8 cellular contexts compared by ENCODE assay signal in the genomic region with DNA sequence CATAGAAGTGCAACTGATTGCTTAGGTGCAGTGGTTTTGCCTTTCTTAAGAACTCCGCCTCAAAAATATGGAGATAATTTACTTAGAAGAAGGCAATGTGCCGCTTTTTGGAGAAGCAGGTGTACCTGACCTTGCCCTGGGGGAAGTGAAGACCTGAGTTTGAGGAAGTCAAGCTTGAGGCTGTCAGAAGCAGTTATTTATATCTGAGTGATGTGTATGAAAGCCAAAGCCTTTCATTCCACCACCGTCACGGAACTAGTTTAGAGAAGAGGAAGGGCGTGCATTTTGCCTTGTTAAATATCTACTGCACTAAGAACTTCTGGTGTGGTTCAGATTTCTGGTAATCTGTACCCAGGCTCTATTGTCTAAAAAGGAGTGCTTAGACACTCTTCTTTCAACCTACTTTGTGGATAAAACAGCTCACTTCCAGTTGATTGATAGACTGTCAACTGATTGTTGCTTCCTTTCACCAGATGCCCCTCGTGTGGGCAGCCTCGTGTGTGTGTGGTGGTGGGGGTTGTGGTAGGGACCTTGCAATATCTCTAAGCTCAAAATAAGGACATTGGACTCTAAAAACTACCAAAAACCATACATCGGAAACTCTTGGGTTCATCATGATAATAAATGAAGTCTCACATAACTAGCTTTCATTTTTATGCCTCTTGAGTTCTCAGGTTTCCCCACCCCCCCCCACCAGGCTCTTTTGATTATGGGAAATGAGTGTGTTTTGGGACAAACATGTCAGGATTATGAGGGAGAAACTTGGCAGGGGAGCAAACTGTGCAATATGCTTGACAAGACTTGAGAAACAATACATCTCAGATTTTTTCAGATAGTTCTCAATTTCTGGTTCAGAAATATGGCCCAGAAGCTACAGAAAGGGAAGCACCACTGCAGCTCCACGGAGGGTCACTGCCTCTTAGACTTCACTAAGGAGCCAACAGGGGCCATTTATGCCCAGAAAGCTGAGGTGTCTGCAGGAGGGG.
A peak's percentile ranks its signal among the peaks of the same experiment; 100 is the strongest.
DNase-seq lines count a peak whose midpoint lies in the region; ATAC-seq and TF ChIP-seq lines count a peak whose summit lies in the region.

No MANE protein-coding gene starts in this region.

- peak overlapping the region; percentile 76 for H3K4me3 Mint-ChIP-seq in activated naive CD8-positive, alpha-beta T cell treated with anti-CD3 and anti-CD28 coated beads for 36 hours

- peak overlapping the region; percentile 88 for H2AFZ ChIP-seq in ACC112 (ENCODE audit: low read length, unreplicated experiment)
- peak overlapping the region; percentile 36 for H2AFZ ChIP-seq in PC-3 (ENCODE audit: low read length)

- H3F3A ChIP-seq in PC-3 (ENCODE audit: low read length, unreplicated experiment) = peaks cover 18% of the 10 kb centered on the region

- CTCF ChIA-PET in PC-3 (lab: Charles Lee) = interaction anchor here (0.5 to 2.1 kb wide), 7 partner anchors 10 to 109 kb away, joined by 3 to 18 read pairs (median 4); no protein-coding TSS in a partner anchor

- POLR2A ChIA-PET in PC-3 (lab: Charles Lee; ENCODE audit: unreplicated experiment) = interaction anchor here (0.5 to 1.8 kb wide), 8 partner anchors 20 to 119 kb away, joined by 3 to 17 read pairs (median 4); partner anchors contain the start of gene NEMF

- peaks cover 76% of the 10 kb centered on the region for H3K4me1 ChIP-seq in ACC112 (ENCODE audit: control insufficient read depth, insufficient read depth, low read length, unreplicated experiment)
- H3K4me1 ChIP-seq in PC-3 (ENCODE audit: insufficient read depth, low read length) = peaks cover 79% of the 10 kb centered on the region
- peaks cover 52% of the 10 kb centered on the region for H3K4me1 ChIP-seq in lower lobe of right lung
- H3K4me1 ChIP-seq in tibial artery = peaks cover 4 to 64% (median 47%) of the 10 kb centered on the region in 4 donors

- no peaks in the 10 kb centered on the region for H3K9me3 ChIP-seq in PC-3 (ENCODE audit: low read length)
- H3K9me3 ChIP-seq in lower lobe of right lung = no peaks in the 10 kb centered on the region
- H3K9me3 ChIP-seq in tibial artery = no peaks in the 10 kb centered on the region

- H3K36me3 Mint-ChIP-seq in activated naive CD8-positive, alpha-beta T cell treated with anti-CD3 and anti-CD28 coated beads for 36 hours = peaks cover 1% of the 10 kb centered on the region

- peak overlapping the region; percentile 75 for H3K4me2 ChIP-seq in PC-3 (ENCODE audit: low read length)

- H3K4me3 ChIP-seq in ACC112 (ENCODE audit: low read depth, low read length) (no peak overlapping the region), PC-3 (ENCODE audit: low read length) (peak overlapping the region; percentile 38), lower lobe of right lung (no peak overlapping the region), tibial artery (no peak overlapping the region)

- H3K9me2 ChIP-seq in PC-3 (replicated peaks; ENCODE audit: low read length) = no peaks in the 10 kb centered on the region

- intact Hi-C loops in PC-3 (cut with micrococcal nuclease) (loop anchor here (1.0 to 2.0 kb wide), 9 partner anchors 9 to 109 kb away; no protein-coding TSS in a partner anchor), lower lobe of right lung (cut with DNase I) (no loop called here), tibial artery (cut with DNase I; ENCODE audit: low total_unique reads) (no loop called here)

- H3K27me3 ChIP-seq in ACC112 (ENCODE audit: insufficient read depth, low read length) (no peaks in the 10 kb centered on the region), PC-3 (ENCODE audit: low read length) (no peaks in the 10 kb centered on the region), lower lobe of right lung (ENCODE audit: low read depth) (no peaks in the 10 kb centered on the region), tibial artery (no peaks in the 10 kb centered on the region)

- peaks cover 54% of the 10 kb centered on the region for H3K4me1 Mint-ChIP-seq in activated naive CD8-positive, alpha-beta T cell treated with anti-CD3 and anti-CD28 coated beads for 36 hours

- H4K20me1 ChIP-seq in PC-3 (ENCODE audit: low read length) = no peaks in the 10 kb centered on the region

- H3K36me3 ChIP-seq in ACC112 (ENCODE audit: insufficient read depth, low read length) (no peaks in the 10 kb centered on the region), PC-3 (ENCODE audit: low read depth, low read length) (no peaks in the 10 kb centered on the region), lower lobe of right lung (no peaks in the 10 kb centered on the region), tibial artery (no peaks in the 10 kb centered on the region)

- H3K9me3 Mint-ChIP-seq in activated naive CD8-positive, alpha-beta T cell treated with anti-CD3 and anti-CD28 coated beads for 36 hours = no peaks in the 10 kb centered on the region

- H3K79me2 ChIP-seq in ACC112 (ENCODE audit: control insufficient read depth, insufficient read depth, low read length, unreplicated experiment) = no peaks in the 10 kb centered on the region
- H3K79me2 ChIP-seq in PC-3 (ENCODE audit: low read length) = no peaks in the 10 kb centered on the region

- peak overlapping the region; percentile 99 for H3K27ac ChIP-seq in ACC112 (ENCODE audit: low read depth, low read length)
- peak overlapping the region; percentile 95 for H3K27ac ChIP-seq in PC-3 (ENCODE audit: low read length)
- H3K27ac ChIP-seq in lower lobe of right lung = peak overlapping the region; percentile 84
- H3K27ac ChIP-seq in tibial artery = peak overlapping the region; percentile 40 to 62

- peak overlapping the region; percentile 98 for H3K27ac Mint-ChIP-seq in activated naive CD8-positive, alpha-beta T cell treated with anti-CD3 and anti-CD28 coated beads for 36 hours

- no peaks in the 10 kb centered on the region for H3K27me3 Mint-ChIP-seq in activated naive CD8-positive, alpha-beta T cell treated with anti-CD3 and anti-CD28 coated beads for 36 hours

- peak; percentile 43 for DNase-seq in PC-3
- peak; percentile 70 for DNase-seq in activated naive CD8-positive, alpha-beta T cell treated with anti-CD3 and anti-CD28 coated beads for 36 hours
- no peak for DNase-seq in lower lobe of right lung
- no peak for DNase-seq in tibial artery
- no peak for DNase-seq in HK-2 (ENCODE audit: unreplicated experiment)

- ATAC-seq in GM18907 (IDR thresholded peaks at IDR 0.05; ENCODE audit: unreplicated experiment) = peak; percentile 92
- ATAC-seq in HG03045 (IDR thresholded peaks at IDR 0.05; ENCODE audit: unreplicated experiment) = peak; percentile 90
- peak; percentile 0 for ATAC-seq in PC-3
- ATAC-seq in lower lobe of right lung = peak; percentile 38 to 67

- no TSS peak for BruUV-seq in PC-3 (replicated peaks; lab: Mats Ljungman, UMichigan)

- no peak for TF ChIP-seq CTCF in PC-3 (conservative IDR thresholded peaks at IDR 0.05; ENCODE audit: low read depth, low read length)
- TF ChIP-seq CTCF in lower lobe of right lung (IDR thresholded peaks at IDR 0.05) = no peak
- no peak for TF ChIP-seq CTCF in tibial artery (IDR thresholded peaks at IDR 0.05)

- H3K9ac ChIP-seq in PC-3 (ENCODE audit: low read length) = peak overlapping the region; percentile 71

Comparison
In these comparisons a context has a peak if more than half of its experiments do, and no peak if none do; other contexts are left out.
1. ATAC-seq: peak in every context shown above with its lines; median percentile 92 in GM18907; 90 in HG03045; 52 in lower lobe of right lung; 0 in PC-3.
2. DNase-seq: peak in PC-3 (single experiment) and activated naive CD8-positive, alpha-beta T cell treated with anti-CD3 and anti-CD28 coated beads for 36 hours (single experiment); none in lower lobe of right lung (single experiment), tibial artery (0 of 2) and HK-2 (single experiment).
3. Peak in every context shown above with its lines, with median percentiles within 50 percentile points of each other: H3K27ac ChIP-seq.